ENCODE assay signal across 19 cellular contexts in genomic region chr4:89489338-89489771, GRCh38.
DNase-seq lines count a peak whose midpoint lies in the region; ATAC-seq, FAIRE-seq and TF ChIP-seq lines count a peak whose summit lies in the region.
"Had no signal": no experiment of that assay in that cellular context is flagged by ENCODE, and none has a peak within 500 bp of the region (broad histone marks: within the 10 kb centered on the region; RNA-seq: fewer than 3 reads in every experiment).

No MANE protein-coding gene starts in this region.

- H3K4me3 Mint-ChIP-seq in Calu3 (ENCODE audit: low read depth, unreplicated experiment) (no peak overlapping the region), nephron progenitor cell (no peak overlapping the region)
- peak overlapping the region in 1 of 10 donors; percentile 13 for H3K4me3 Mint-ChIP-seq in naive thymus-derived CD4-positive, alpha-beta T cell
- no peak overlapping the region for H3K4me3 Mint-ChIP-seq in activated T-helper 2 cell treated with anti-CD3 and anti-CD28 coated beads, Interferon-gamma antibody, Interleukin-2, Interleukin-4, amounts not matched to agents 10 μg/mL and 5 μg/mL and 100 μg/mL, durations not matched to agents 14 hours and 24 hours and 36 hours (ENCODE audit: low read depth)
- H3K4me3 Mint-ChIP-seq: stimulated activated memory B cell treated with anti-CD40 and anti-IgM and Interleukin-4, amounts not matched to agents 10 μg/mL and 1 μg/mL and 100 μg/mL, for 72 hours had no signal

- H3K4me3 ChIP-seq in bronchial epithelial cell (ENCODE audit: low read depth, low read length) (no peak overlapping the region), hepatocyte (no peak overlapping the region)
- no peak overlapping the region for H3K4me3 ChIP-seq in naive thymus-derived CD4-positive, alpha-beta T cell (ENCODE audit: low read length)
- H3K4me3 ChIP-seq: tibial nerve had no signal

- H3K9me2 ChIP-seq in hepatocyte (replicated peaks; ENCODE audit: insufficient read depth): no peaks in the 10 kb centered on the region

- H3K79me2 ChIP-seq in hepatocyte: no peaks in the 10 kb centered on the region

- H4K20me1 ChIP-seq in hepatocyte (ENCODE audit: insufficient read depth, poor library complexity, severe bottlenecking): no peaks in the 10 kb centered on the region

- no peaks in the 10 kb centered on the region for H3K4me1 ChIP-seq in hepatocyte (ENCODE audit: insufficient read depth)
- no peaks in the 10 kb centered on the region for H3K4me1 ChIP-seq in naive thymus-derived CD4-positive, alpha-beta T cell (ENCODE audit: control insufficient read depth in 2 of 2, insufficient read depth in 2 of 2, low read length in 2 of 2)

- no peak for ATAC-seq in naive thymus-derived CD4-positive, alpha-beta T cell
- ATAC-seq: sciatic nerve; stimulated activated memory B cell treated with anti-CD40 and anti-IgM and Interleukin-4, amounts not matched to agents 10 μg/mL and 1 μg/mL and 100 μg/mL, for 72 hours had no signal

- H3K36me3 ChIP-seq in bronchial epithelial cell (ENCODE audit: control insufficient read depth, insufficient read depth, low read length) (no peaks in the 10 kb centered on the region), hepatocyte (replicated peaks; ENCODE audit: insufficient read depth, low read depth) (no peaks in the 10 kb centered on the region)
- no peaks in the 10 kb centered on the region for H3K36me3 ChIP-seq in naive thymus-derived CD4-positive, alpha-beta T cell (ENCODE audit: control insufficient read depth in 2 of 3, insufficient read depth in 3 of 3, low read length in 3 of 3)
- H3K36me3 ChIP-seq: tibial nerve had no signal

- no peak for TF ChIP-seq POLR2A in GM12892 (IDR thresholded peaks at IDR 0.05; ENCODE audit: low read depth, low read length)

- CTCF ChIA-PET in Calu3 (lab: Charles Lee): interaction anchor here (0.6 kb wide), 1 partner anchor 89 kb away, joined by 3 read pairs; no protein-coding TSS in a partner anchor
- CTCF ChIA-PET in naive thymus-derived CD4-positive, alpha-beta T cell (lab: Charles Lee): no interaction called here

- H3K9me3 Mint-ChIP-seq in Calu3 (ENCODE audit: low read depth, unreplicated experiment) (no peaks in the 10 kb centered on the region), nephron progenitor cell (peaks cover 4% of the 10 kb centered on the region)
- H3K9me3 Mint-ChIP-seq in naive thymus-derived CD4-positive, alpha-beta T cell: no peaks in the 10 kb centered on the region
- no peaks in the 10 kb centered on the region for H3K9me3 Mint-ChIP-seq in activated T-helper 2 cell treated with anti-CD3 and anti-CD28 coated beads, Interferon-gamma antibody, Interleukin-2, Interleukin-4, amounts not matched to agents 10 μg/mL and 5 μg/mL and 100 μg/mL, durations not matched to agents 14 hours and 24 hours and 36 hours
- H3K9me3 Mint-ChIP-seq: stimulated activated memory B cell treated with anti-CD40 and anti-IgM and Interleukin-4, amounts not matched to agents 10 μg/mL and 1 μg/mL and 100 μg/mL, for 72 hours had no signal

- no peaks in the 10 kb centered on the region for H3K9me3 ChIP-seq in hepatocyte (ENCODE audit: low read depth)
- no peaks in the 10 kb centered on the region for H3K9me3 ChIP-seq in naive thymus-derived CD4-positive, alpha-beta T cell (ENCODE audit: control insufficient read depth in 2 of 3, low read length in 3 of 3)

- peak; percentile 10 for DNase-seq in Calu3
- no peak for DNase-seq in bronchial epithelial cell (ENCODE audit: low read depth)
- DNase-seq in hepatocyte (ENCODE audit: low spot score): no peak
- no peak for DNase-seq in nephron progenitor cell
- DNase-seq in naive thymus-derived CD4-positive, alpha-beta T cell: no peak
- no peak for DNase-seq in GM12892 (ENCODE audit: insufficient read length)
- no peak for DNase-seq in NCI-H82 (lab: John Stamatoyannopoulos, UW)
- no peak for DNase-seq in activated T-helper 2 cell treated with anti-CD3 and anti-CD28 coated beads, Interferon-gamma antibody, Interleukin-2, Interleukin-4, amounts not matched to agents 10 μg/mL and 5 μg/mL and 100 μg/mL, durations not matched to agents 14 hours and 24 hours and 36 hours (ENCODE audit: low spot score)
- DNase-seq: activated CD4-positive, alpha-beta T cell treated with anti-CD3 and anti-CD28 coated beads, Interleukin-2, amount 50 U/mL, for 1 hour; amygdala; central memory CD4-positive, alpha-beta T cell; DMS79 treated with DMSO at 0.1 percent for 48 hours; Karpas-422; NCI-H1092; NCI-H2029; T-helper 1 cell had no signal

- no peaks in the 10 kb centered on the region for H3K36me3 Mint-ChIP-seq in Calu3 (ENCODE audit: insufficient read depth, unreplicated experiment)
- peaks cover 5% of the 10 kb centered on the region for H3K36me3 Mint-ChIP-seq in nephron progenitor cell (ENCODE audit: low read depth)
- H3K36me3 Mint-ChIP-seq in naive thymus-derived CD4-positive, alpha-beta T cell: no peaks in the 10 kb centered on the region
- H3K36me3 Mint-ChIP-seq in activated T-helper 2 cell treated with anti-CD3 and anti-CD28 coated beads, Interferon-gamma antibody, Interleukin-2, Interleukin-4, amounts not matched to agents 10 μg/mL and 5 μg/mL and 100 μg/mL, durations not matched to agents 14 hours and 24 hours and 36 hours (ENCODE audit: low read depth): no peaks in the 10 kb centered on the region
- H3K36me3 Mint-ChIP-seq: stimulated activated memory B cell treated with anti-CD40 and anti-IgM and Interleukin-4, amounts not matched to agents 10 μg/mL and 1 μg/mL and 100 μg/mL, for 72 hours had no signal

- intact Hi-C loops in Calu3 (cut with micrococcal nuclease; ENCODE audit: unreplicated experiment): loop anchor here (5.0 to 10.0 kb wide), 3 partner anchors 65 to 168 kb away; no protein-coding TSS in a partner anchor
- intact Hi-C loops in naive thymus-derived CD4-positive, alpha-beta T cell (cut with micrococcal nuclease): loop anchor here (5.0 to 10.0 kb wide), 2 partner anchors 375 to 413 kb away; no protein-coding TSS in a partner anchor
- intact Hi-C loops in activated T-helper 2 cell treated with anti-CD3 and anti-CD28 coated beads, Interferon-gamma antibody, Interleukin-2, Interleukin-4, amounts not matched to agents 10 μg/mL and 5 μg/mL and 100 μg/mL, durations not matched to agents 14 hours and 24 hours and 36 hours (cut with micrococcal nuclease): loop anchor here (10.0 kb wide), 1 partner anchor 415 kb away; no protein-coding TSS in a partner anchor

- POLR2A ChIA-PET in naive thymus-derived CD4-positive, alpha-beta T cell (lab: Charles Lee): no interaction called here

- no TSS peak for BruUV-seq in Calu3 (replicated peaks; lab: Mats Ljungman, UMichigan)

- no peak overlapping the region for H3K4me2 ChIP-seq in hepatocyte

- no peak overlapping the region for H3K27ac ChIP-seq in hepatocyte
- H3K27ac ChIP-seq in naive thymus-derived CD4-positive, alpha-beta T cell (ENCODE audit: low read depth, low read length): no peak overlapping the region
- H3K27ac ChIP-seq: tibial nerve had no signal

- FAIRE-seq in bronchial epithelial cell (lab: Jason Lieb, UNC) (peak; percentile 18), GM12892 (lab: Jason Lieb, UNC) (no peak)

- H3K27ac Mint-ChIP-seq in Calu3 (ENCODE audit: unreplicated experiment) (peak overlapping the region; percentile 81), nephron progenitor cell (peak overlapping the region; percentile 83)
- H3K27ac Mint-ChIP-seq in naive thymus-derived CD4-positive, alpha-beta T cell: no peak overlapping the region
- no peak overlapping the region for H3K27ac Mint-ChIP-seq in activated T-helper 2 cell treated with anti-CD3 and anti-CD28 coated beads, Interferon-gamma antibody, Interleukin-2, Interleukin-4, amounts not matched to agents 10 μg/mL and 5 μg/mL and 100 μg/mL, durations not matched to agents 14 hours and 24 hours and 36 hours
- H3K27ac Mint-ChIP-seq: stimulated activated memory B cell treated with anti-CD40 and anti-IgM and Interleukin-4, amounts not matched to agents 10 μg/mL and 1 μg/mL and 100 μg/mL, for 72 hours had no signal

- peak overlapping the region; percentile 25 for H2AFZ ChIP-seq in hepatocyte

- TF ChIP-seq CTCF in Calu3 (IDR thresholded peaks at IDR 0.05; ENCODE audit: unreplicated experiment) (no peak), bronchial epithelial cell (IDR thresholded peaks at IDR 0.05; ENCODE audit: insufficient read depth, low read length, severe bottlenecking) (no peak), hepatocyte (IDR thresholded peaks at IDR 0.05; ENCODE audit: poor library complexity) (no peak), nephron progenitor cell (IDR thresholded peaks at IDR 0.05) (no peak)

- H3K27me3 Mint-ChIP-seq in Calu3 (ENCODE audit: unreplicated experiment): no peaks in the 10 kb centered on the region
- peaks cover 3% of the 10 kb centered on the region for H3K27me3 Mint-ChIP-seq in nephron progenitor cell (ENCODE audit: low read depth, poor library complexity)
- peaks cover 0 to 4% (median 0%) of the 10 kb centered on the region in 5 donors for H3K27me3 Mint-ChIP-seq in naive thymus-derived CD4-positive, alpha-beta T cell
- H3K27me3 Mint-ChIP-seq in activated T-helper 2 cell treated with anti-CD3 and anti-CD28 coated beads, Interferon-gamma antibody, Interleukin-2, Interleukin-4, amounts not matched to agents 10 μg/mL and 5 μg/mL and 100 μg/mL, durations not matched to agents 14 hours and 24 hours and 36 hours (ENCODE audit: low read depth): no peaks in the 10 kb centered on the region
- H3K27me3 Mint-ChIP-seq: stimulated activated memory B cell treated with anti-CD40 and anti-IgM and Interleukin-4, amounts not matched to agents 10 μg/mL and 1 μg/mL and 100 μg/mL, for 72 hours had no signal

- H3K27me3 ChIP-seq in bronchial epithelial cell (ENCODE audit: control insufficient read depth, insufficient read depth, low read length): no peaks in the 10 kb centered on the region
- H3K27me3 ChIP-seq in hepatocyte: no peaks in the 10 kb centered on the region
- no peaks in the 10 kb centered on the region for H3K27me3 ChIP-seq in naive thymus-derived CD4-positive, alpha-beta T cell (ENCODE audit: control insufficient read depth in 2 of 2, insufficient read depth in 2 of 2, low read length in 2 of 2)
- H3K27me3 ChIP-seq: tibial nerve had no signal

- peaks cover 20% of the 10 kb centered on the region for H3K4me1 Mint-ChIP-seq in Calu3 (ENCODE audit: low read depth, unreplicated experiment)
- peaks cover 6% of the 10 kb centered on the region for H3K4me1 Mint-ChIP-seq in nephron progenitor cell
- no peaks in the 10 kb centered on the region for H3K4me1 Mint-ChIP-seq in naive thymus-derived CD4-positive, alpha-beta T cell
- H3K4me1 Mint-ChIP-seq in activated T-helper 2 cell treated with anti-CD3 and anti-CD28 coated beads, Interferon-gamma antibody, Interleukin-2, Interleukin-4, amounts not matched to agents 10 μg/mL and 5 μg/mL and 100 μg/mL, durations not matched to agents 14 hours and 24 hours and 36 hours (ENCODE audit: low read depth): no peaks in the 10 kb centered on the region
- H3K4me1 Mint-ChIP-seq: stimulated activated memory B cell treated with anti-CD40 and anti-IgM and Interleukin-4, amounts not matched to agents 10 μg/mL and 1 μg/mL and 100 μg/mL, for 72 hours had no signal

- 66% methylated on average over 11 of the region's 13 CpGs for WGBS in hepatocyte (ENCODE audit: low lambda C conversion rate, missing lambda C conversion rate)

Comparison
In these comparisons a context has a peak if more than half of its experiments do, and no peak if none do; other contexts are left out.
1. H3K27ac Mint-ChIP-seq: peak in Calu3 (single experiment) and nephron progenitor cell (single experiment); none in naive thymus-derived CD4-positive, alpha-beta T cell (0 of 9) and activated T-helper 2 cell treated with anti-CD3 and anti-CD28 coated beads, Interferon-gamma antibody, Interleukin-2, Interleukin-4, amounts not matched to agents 10 μg/mL and 5 μg/mL and 100 μg/mL, durations not matched to agents 14 hours and 24 hours and 36 hours (single experiment).